Comparison of ENCODE assay signal across 22 cellular contexts in genomic region chr14:95425369-95426115, GRCh38.
DNase-seq lines count a peak whose midpoint lies in the region; ATAC-seq and TF ChIP-seq lines count a peak whose summit lies in the region.
"Had no signal": no experiment of that assay in that cellular context is flagged by ENCODE, and none has a peak within 500 bp of the region (broad histone marks: within the 10 kb centered on the region; RNA-seq: fewer than 3 reads in every experiment).

No MANE protein-coding gene starts in this region.

- TF ChIP-seq CTCF in Caco-2 (IDR thresholded peaks at IDR 0.05; ENCODE audit: insufficient read depth in 1 of 2, low read depth in 1 of 2, low read length in 1 of 2, severe bottlenecking in 1 of 2, unreplicated experiment in 1 of 2) = no peak

- H3K27ac Mint-ChIP-seq in Caco-2 (ENCODE audit: unreplicated experiment) (peak overlapping the region; percentile 39), IgD-negative memory B cell (peak overlapping the region in 2 of 3 donors; percentile 59 to 90)
- peak overlapping the region; percentile 74 for H3K27ac Mint-ChIP-seq in stimulated activated effector memory CD8-positive, alpha-beta T cell treated with anti-CD3 and anti-CD28 coated beads, Interleukin-12 subunit alpha, Interleukin-12 subunit beta, amount 100 ng/mL, for 72 hours
- H3K27ac Mint-ChIP-seq: B cell had no signal

- no peaks in the 10 kb centered on the region for H3K9me3 ChIP-seq in Caco-2

- H3K4me1 Mint-ChIP-seq in Caco-2 (ENCODE audit: low read depth, unreplicated experiment) = peaks cover 13% of the 10 kb centered on the region
- peaks cover 0 to 4% (median 4%) of the 10 kb centered on the region in 3 donors for H3K4me1 Mint-ChIP-seq in IgD-negative memory B cell
- H3K4me1 Mint-ChIP-seq in stimulated activated effector memory CD8-positive, alpha-beta T cell treated with anti-CD3 and anti-CD28 coated beads, Interleukin-12 subunit alpha, Interleukin-12 subunit beta, amount 100 ng/mL, for 72 hours = peaks cover 13% of the 10 kb centered on the region
- H3K4me1 Mint-ChIP-seq: CD14-positive monocyte had no signal

- ATAC-seq in left lobe of liver (peak; percentile 65), GM19467 (IDR thresholded peaks at IDR 0.05; ENCODE audit: unreplicated experiment) (no peak)
- ATAC-seq in stimulated activated effector memory CD8-positive, alpha-beta T cell treated with anti-CD3 and anti-CD28 coated beads, Interleukin-12 subunit alpha, Interleukin-12 subunit beta, amount 100 ng/mL, for 72 hours = no peak
- ATAC-seq: PC-3 had no signal

- peaks cover 4% of the 10 kb centered on the region for H3K36me3 Mint-ChIP-seq in Caco-2 (ENCODE audit: insufficient read depth, unreplicated experiment)
- peaks cover 7% of the 10 kb centered on the region for H3K36me3 Mint-ChIP-seq in IgD-negative memory B cell
- peaks cover 91% of the 10 kb centered on the region for H3K36me3 Mint-ChIP-seq in stimulated activated effector memory CD8-positive, alpha-beta T cell treated with anti-CD3 and anti-CD28 coated beads, Interleukin-12 subunit alpha, Interleukin-12 subunit beta, amount 100 ng/mL, for 72 hours

- intact Hi-C loops in Caco-2 (cut with micrococcal nuclease; ENCODE audit: unreplicated experiment) = no loop called here

- CTCF ChIA-PET in Caco-2 (lab: Charles Lee) = no interaction called here

- H3K4me3 ChIP-seq in Caco-2 (ENCODE audit: low read depth, low read length) = no peak overlapping the region
- H3K4me3 ChIP-seq: SJSA1 had no signal

- H3K4me1 ChIP-seq in Caco-2 = no peaks in the 10 kb centered on the region
- H3K4me1 ChIP-seq: SJSA1 had no signal

- no peaks in the 10 kb centered on the region for H3K36me3 ChIP-seq in Caco-2 (ENCODE audit: control insufficient read depth, insufficient read depth, low read length)

- BruUV-seq in Caco-2 (replicated peaks; lab: Mats Ljungman, UMichigan) = no TSS peak

- no peak overlapping the region for H3K4me3 Mint-ChIP-seq in Caco-2 (ENCODE audit: unreplicated experiment)
- no peak overlapping the region for H3K4me3 Mint-ChIP-seq in IgD-negative memory B cell
- H3K4me3 Mint-ChIP-seq in stimulated activated effector memory CD8-positive, alpha-beta T cell treated with anti-CD3 and anti-CD28 coated beads, Interleukin-12 subunit alpha, Interleukin-12 subunit beta, amount 100 ng/mL, for 72 hours = no peak overlapping the region
- H3K4me3 Mint-ChIP-seq: B cell; CD14-positive monocyte; CD8-positive, alpha-beta memory T cell had no signal

- H3K27me3 Mint-ChIP-seq in Caco-2 (ENCODE audit: insufficient read depth, unreplicated experiment) (no peaks in the 10 kb centered on the region), IgD-negative memory B cell (no peaks in the 10 kb centered on the region)
- H3K27me3 Mint-ChIP-seq: B cell had no signal

- DNase-seq in Caco-2 = no peak
- DNase-seq in left lobe of liver (ENCODE audit: low spot score) = no peak
- no peak for DNase-seq in stimulated activated effector memory CD8-positive, alpha-beta T cell treated with anti-CD3 and anti-CD28 coated beads, Interleukin-12 subunit alpha, Interleukin-12 subunit beta, amount 100 ng/mL, for 72 hours (ENCODE audit: low spot score in 2 of 2)
- no peak for DNase-seq in activated gamma-delta T cell (lab: John Stamatoyannopoulos, UW)
- no peak for DNase-seq in SKM-1 treated with dmso at 0.1 percent for 144 hours (lab: John Stamatoyannopoulos, UW; ENCODE audit: unreplicated experiment)
- DNase-seq: Calu3; CD8-positive, alpha-beta memory T cell; DMS153; DND-41; GOT3; HCEC 1CT; MM.1S; NCI-H2029; NCI-H446; NCI-H524 treated with DMSO at 0.1 percent for 48 hours; NCI-H774; PC-3 had no signal

- POLR2A ChIA-PET in Caco-2 (lab: Charles Lee) = interaction anchor here (0.6 kb wide), 1 partner anchor 20 kb away, joined by 3 read pairs; no protein-coding TSS in a partner anchor

- H3K27me3 ChIP-seq in Caco-2 (replicated peaks; ENCODE audit: control insufficient read depth, insufficient read depth, low read length) = no peaks in the 10 kb centered on the region
- H3K27me3 ChIP-seq: SJSA1 had no signal

- H3K9me3 Mint-ChIP-seq in Caco-2 (ENCODE audit: unreplicated experiment) (no peaks in the 10 kb centered on the region), IgD-negative memory B cell (peaks cover 0 to 2% (median 0%) of the 10 kb centered on the region in 3 donors)
- H3K9me3 Mint-ChIP-seq in stimulated activated effector memory CD8-positive, alpha-beta T cell treated with anti-CD3 and anti-CD28 coated beads, Interleukin-12 subunit alpha, Interleukin-12 subunit beta, amount 100 ng/mL, for 72 hours = no peaks in the 10 kb centered on the region
- H3K9me3 Mint-ChIP-seq: CD8-positive, alpha-beta memory T cell had no signal
